In genomic region chr22:38310518-38311330, GRCh38 we compare ENCODE assay signal across 1 cellular context.
TF ChIP-seq lines count a peak whose summit lies in the region.

No MANE protein-coding gene starts in this region.

TF ChIP-seq in IMR-90, 13 proteins besides CTCF, POLR2A, EP300 and RAD21 (continued from another document):
- TF ChIP-seq, protein P1, sequence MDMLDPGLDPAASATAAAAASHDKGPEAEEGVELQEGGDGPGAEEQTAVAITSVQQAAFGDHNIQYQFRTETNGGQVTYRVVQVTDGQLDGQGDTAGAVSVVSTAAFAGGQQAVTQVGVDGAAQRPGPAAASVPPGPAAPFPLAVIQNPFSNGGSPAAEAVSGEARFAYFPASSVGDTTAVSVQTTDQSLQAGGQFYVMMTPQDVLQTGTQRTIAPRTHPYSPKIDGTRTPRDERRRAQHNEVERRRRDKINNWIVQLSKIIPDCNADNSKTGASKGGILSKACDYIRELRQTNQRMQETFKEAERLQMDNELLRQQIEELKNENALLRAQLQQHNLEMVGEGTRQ (IDR thresholded peaks at IDR 0.05; ENCODE audit: low read depth, low read length) = no peak
- no peak for TF ChIP-seq RCOR1 (IDR thresholded peaks at IDR 0.05; ENCODE audit: insufficient replicate concordance, low read length)
- no peak for TF ChIP-seq NFE2L2 (IDR thresholded peaks at IDR 0.05; ENCODE audit: low read depth, low read length)
